18 cellular contexts compared by ENCODE assay signal in the genomic region with DNA sequence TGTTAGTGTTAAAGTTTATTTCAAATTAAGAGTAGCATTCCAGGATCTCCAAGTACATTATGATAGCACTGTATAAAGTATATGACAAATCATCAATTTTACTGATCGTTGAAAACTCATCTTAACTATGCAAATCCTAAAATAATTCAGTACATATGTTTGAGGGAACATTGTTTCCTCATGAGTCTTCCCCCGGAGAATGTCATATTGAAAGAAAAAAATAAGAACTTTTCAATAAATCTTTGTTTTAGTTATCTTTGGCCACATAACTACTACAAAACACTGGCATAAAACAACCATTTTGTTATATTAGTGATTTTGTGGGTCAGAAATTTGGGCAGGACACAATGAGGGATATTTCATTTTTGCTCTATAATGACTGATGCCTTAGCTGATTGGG.
DNase-seq lines count a peak whose midpoint lies in the region; ATAC-seq and TF ChIP-seq lines count a peak whose summit lies in the region.
"Had no signal": no experiment of that assay in that cellular context is flagged by ENCODE, and none has a peak within 500 bp of the region (broad histone marks: within the 10 kb centered on the region; RNA-seq: fewer than 3 reads in every experiment).

No MANE protein-coding gene starts in this region.

- H3K4me1 ChIP-seq in thoracic aorta (ENCODE audit: control insufficient read depth in 1 of 2, low read depth in 2 of 2) = peaks cover 6 to 27% of the 10 kb centered on the region in 2 donors
- H3K4me1 ChIP-seq: BE2C had no signal

- no peak for ATAC-seq in thoracic aorta (ENCODE audit: insufficient number of reproducible peaks, low FRiP score, low read depth)

- H3K9me3 ChIP-seq in thoracic aorta = no peaks in the 10 kb centered on the region
- H3K9me3 ChIP-seq: BE2C had no signal

- H3K9me3 Mint-ChIP-seq in immature natural killer cell = no peaks in the 10 kb centered on the region

- no peaks in the 10 kb centered on the region for H3K36me3 ChIP-seq in thoracic aorta
- H3K36me3 ChIP-seq: BE2C had no signal

- no peaks in the 10 kb centered on the region for H3K27me3 ChIP-seq in thoracic aorta (replicated peaks; ENCODE audit: insufficient read depth)
- H3K27me3 ChIP-seq: BE2C had no signal

- in situ Hi-C loops in astrocyte of the spinal cord (cut with HindIII; ENCODE audit: low sequenced_read_pairs) = no loop called here

- DNase-seq in GM04503 (ENCODE audit: low read depth) = peak; percentile 18
- peak; percentile 23 for DNase-seq in astrocyte of the spinal cord (ENCODE audit: low read depth, low spot score)
- DNase-seq in fibroblast of the conjunctiva (ENCODE audit: low read depth) = peak; percentile 27
- DNase-seq in thoracic aorta (ENCODE audit: low spot score) = no peak
- DNase-seq in D341Med (ENCODE audit: low spot score) = no peak
- DNase-seq in stimulated activated CD4-positive, alpha-beta T cell treated with anti-CD3 and anti-CD28 coated beads, Interleukin-15, amount 100 ng/mL, for 24 hours = no peak
- no peak for DNase-seq in immature natural killer cell
- DNase-seq: ACHN; BE2C; CD4-positive, alpha-beta memory T cell; DMS79 treated with DMSO at 0.1 percent for 48 hours; GF-D8; H7; MV-4-11; NCI-H1436; NCI-H2081; NCI-H524; SHP77 had no signal

- peak overlapping the region; percentile 7 to 69 for H3K27ac ChIP-seq in thoracic aorta

- no peak overlapping the region for H3K27ac Mint-ChIP-seq in immature natural killer cell
- H3K27ac Mint-ChIP-seq: CD4-positive, alpha-beta memory T cell had no signal

- H3K4me3 ChIP-seq in astrocyte of the spinal cord (ENCODE audit: low read depth, low read length) (no peak overlapping the region), thoracic aorta (peak overlapping the region; percentile 56)

- H3K4me3 Mint-ChIP-seq in immature natural killer cell = no peak overlapping the region
- H3K4me3 Mint-ChIP-seq: CD4-positive, alpha-beta memory T cell had no signal

- TF ChIP-seq CTCF in astrocyte of the spinal cord (IDR thresholded peaks at IDR 0.05; ENCODE audit: low read depth, low read length) (no peak), thoracic aorta (IDR thresholded peaks at IDR 0.05) (no peak)

- peaks cover 12 to 21% (median 14%) of the 10 kb centered on the region in 3 donors for H3K36me3 Mint-ChIP-seq in immature natural killer cell

- H3K27me3 Mint-ChIP-seq in immature natural killer cell (ENCODE audit: low read depth in 3 of 3) = no peaks in the 10 kb centered on the region
- H3K27me3 Mint-ChIP-seq: CD4-positive, alpha-beta memory T cell had no signal

- H3K4me1 Mint-ChIP-seq in immature natural killer cell = peaks cover 8 to 11% of the 10 kb centered on the region in 2 donors

Comparison
In these comparisons a context has a peak if more than half of its experiments do, and no peak if none do; other contexts are left out.
1. DNase-seq: peak in GM04503 (single experiment), astrocyte of the spinal cord (single experiment) and fibroblast of the conjunctiva (single experiment); none in thoracic aorta (single experiment), D341Med (single experiment), stimulated activated CD4-positive, alpha-beta T cell treated with anti-CD3 and anti-CD28 coated beads, Interleukin-15, amount 100 ng/mL, for 24 hours (single experiment) and immature natural killer cell (0 of 3).